4 cellular contexts compared by ENCODE assay signal in the genomic region with DNA sequence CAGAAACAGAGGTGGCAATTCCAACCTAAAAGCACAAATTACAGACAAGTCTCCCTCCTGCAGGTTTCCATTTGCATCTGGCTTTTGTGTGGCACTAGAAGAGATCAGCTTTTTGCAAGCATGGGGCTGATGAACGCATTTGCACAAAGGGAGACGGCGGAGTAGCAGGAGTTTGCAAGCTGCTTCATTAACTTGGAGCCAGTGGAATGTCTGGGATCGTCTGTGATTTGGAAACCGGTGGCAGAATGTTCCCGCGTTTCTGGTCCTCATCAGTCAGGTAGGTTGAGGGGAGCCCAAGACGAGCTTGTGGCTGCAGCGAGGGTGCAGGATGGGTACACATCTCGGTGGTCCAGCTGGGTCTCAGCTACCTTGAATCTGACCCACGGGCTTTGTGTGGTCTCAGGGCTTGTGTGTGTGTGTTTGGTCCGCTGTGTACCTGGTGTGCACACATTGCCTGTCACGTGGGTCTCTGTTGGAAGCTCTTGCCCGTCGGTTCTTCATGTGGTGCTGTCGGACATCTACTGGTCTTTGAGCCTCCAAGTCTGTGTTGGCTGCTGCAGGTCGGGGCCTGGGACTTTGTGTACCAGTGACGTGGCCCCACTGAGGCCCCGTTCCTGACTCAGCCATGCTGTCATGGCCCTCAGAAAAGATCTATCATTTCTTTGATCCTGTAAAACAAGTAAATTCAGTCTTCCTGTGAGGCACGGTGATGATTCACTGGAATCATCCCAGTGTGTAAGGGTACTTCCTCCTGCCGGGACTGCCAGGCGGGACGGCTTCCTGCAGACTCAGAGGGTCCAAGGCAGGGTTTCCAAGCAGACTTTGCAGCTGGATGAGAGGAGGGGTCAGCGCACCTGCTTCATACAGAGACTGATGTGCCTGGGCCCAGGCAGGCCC.
A peak's percentile ranks its signal among the peaks of the same experiment; 100 is the strongest.
TF ChIP-seq lines count a peak whose summit lies in the region.

No MANE protein-coding gene starts in this region.

TF ChIP-seq in IMR-90, 13 proteins besides CTCF, POLR2A, EP300 and RAD21:
- TF ChIP-seq RCOR1 (IDR thresholded peaks at IDR 0.05; ENCODE audit: insufficient replicate concordance, low read length), result no peak

TF ChIP-seq in K562, 482 proteins besides CTCF, POLR2A, EP300 and RAD21:
- TF ChIP-seq ZNF561 (CRISPR knock-in tag; conservative IDR thresholded peaks at IDR 0.05) (no peak), TRIM24 (IDR thresholded peaks at IDR 0.05) (no peak), MEF2D (tag; conservative IDR thresholded peaks at IDR 0.05; ENCODE audit: low read depth) (no peak), ZNF232 (CRISPR knock-in tag; IDR thresholded peaks at IDR 0.05) (no peak), MECOM (CRISPR knock-in tag; IDR thresholded peaks at IDR 0.05) (no peak), RBM17 (IDR thresholded peaks at IDR 0.05; ENCODE audit: borderline replicate concordance, low read depth, low read length) (no peak)
- TF ChIP-seq, protein P1, sequence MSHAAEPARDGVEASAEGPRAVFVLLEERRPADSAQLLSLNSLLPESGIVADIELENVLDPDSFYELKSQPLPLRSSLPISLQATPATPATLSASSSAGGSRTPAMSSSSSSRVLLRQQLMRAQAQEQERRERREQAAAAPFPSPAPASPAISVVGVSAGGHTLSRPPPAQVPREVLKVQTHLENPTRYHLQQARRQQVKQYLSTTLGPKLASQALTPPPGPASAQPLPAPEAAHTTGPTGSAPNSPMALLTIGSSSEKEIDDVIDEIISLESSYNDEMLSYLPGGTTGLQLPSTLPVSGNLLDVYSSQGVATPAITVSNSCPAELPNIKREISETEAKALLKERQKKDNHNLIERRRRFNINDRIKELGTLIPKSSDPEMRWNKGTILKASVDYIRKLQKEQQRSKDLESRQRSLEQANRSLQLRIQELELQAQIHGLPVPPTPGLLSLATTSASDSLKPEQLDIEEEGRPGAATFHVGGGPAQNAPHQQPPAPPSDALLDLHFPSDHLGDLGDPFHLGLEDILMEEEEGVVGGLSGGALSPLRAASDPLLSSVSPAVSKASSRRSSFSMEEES (CRISPR knock-in tag; IDR thresholded peaks at IDR 0.05), result peak; percentile 7; the same call in 1 of the 2 replicates
- TF ChIP-seq, protein P2, sequence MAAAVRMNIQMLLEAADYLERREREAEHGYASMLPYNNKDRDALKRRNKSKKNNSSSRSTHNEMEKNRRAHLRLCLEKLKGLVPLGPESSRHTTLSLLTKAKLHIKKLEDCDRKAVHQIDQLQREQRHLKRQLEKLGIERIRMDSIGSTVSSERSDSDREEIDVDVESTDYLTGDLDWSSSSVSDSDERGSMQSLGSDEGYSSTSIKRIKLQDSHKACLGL (CRISPR knock-in tag; IDR thresholded peaks at IDR 0.05; ENCODE audit: borderline replicate concordance, poor library complexity, severe bottlenecking), result no peak

TF ChIP-seq in HepG2, 621 proteins besides CTCF, POLR2A, EP300 and RAD21 (continues in another document):
- TF ChIP-seq CCDC6 (CRISPR knock-in tag; IDR thresholded peaks at IDR 0.05), result no peak
- TF ChIP-seq, protein P3, sequence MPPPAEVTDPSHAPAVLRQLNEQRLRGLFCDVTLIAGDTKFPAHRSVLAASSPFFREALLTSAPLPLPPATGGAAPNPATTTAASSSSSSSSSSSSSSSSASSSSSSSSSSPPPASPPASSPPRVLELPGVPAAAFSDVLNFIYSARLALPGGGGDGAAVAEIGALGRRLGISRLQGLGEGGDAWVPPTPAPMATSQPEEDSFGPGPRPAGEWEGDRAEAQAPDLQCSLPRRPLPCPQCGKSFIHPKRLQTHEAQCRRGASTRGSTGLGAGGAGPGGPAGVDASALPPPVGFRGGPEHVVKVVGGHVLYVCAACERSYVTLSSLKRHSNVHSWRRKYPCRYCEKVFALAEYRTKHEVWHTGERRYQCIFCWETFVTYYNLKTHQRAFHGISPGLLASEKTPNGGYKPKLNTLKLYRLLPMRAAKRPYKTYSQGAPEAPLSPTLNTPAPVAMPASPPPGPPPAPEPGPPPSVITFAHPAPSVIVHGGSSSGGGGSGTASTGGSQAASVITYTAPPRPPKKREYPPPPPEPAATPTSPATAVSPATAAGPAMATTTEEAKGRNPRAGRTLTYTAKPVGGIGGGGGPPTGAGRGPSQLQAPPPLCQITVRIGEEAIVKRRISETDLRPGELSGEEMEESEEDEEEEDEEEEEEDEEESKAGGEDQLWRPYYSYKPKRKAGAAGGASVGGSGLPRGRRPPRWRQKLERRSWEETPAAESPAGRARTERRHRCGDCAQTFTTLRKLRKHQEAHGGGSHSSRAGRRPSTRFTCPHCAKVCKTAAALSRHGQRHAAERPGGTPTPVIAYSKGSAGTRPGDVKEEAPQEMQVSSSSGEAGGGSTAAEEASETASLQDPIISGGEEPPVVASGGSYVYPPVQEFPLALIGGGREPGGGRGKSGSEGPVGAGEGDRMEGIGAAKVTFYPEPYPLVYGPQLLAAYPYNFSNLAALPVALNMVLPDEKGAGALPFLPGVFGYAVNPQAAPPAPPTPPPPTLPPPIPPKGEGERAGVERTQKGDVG (CRISPR knock-in tag; IDR thresholded peaks at IDR 0.05; ENCODE audit: borderline replicate concordance), result no peak
- TF ChIP-seq, protein P4, sequence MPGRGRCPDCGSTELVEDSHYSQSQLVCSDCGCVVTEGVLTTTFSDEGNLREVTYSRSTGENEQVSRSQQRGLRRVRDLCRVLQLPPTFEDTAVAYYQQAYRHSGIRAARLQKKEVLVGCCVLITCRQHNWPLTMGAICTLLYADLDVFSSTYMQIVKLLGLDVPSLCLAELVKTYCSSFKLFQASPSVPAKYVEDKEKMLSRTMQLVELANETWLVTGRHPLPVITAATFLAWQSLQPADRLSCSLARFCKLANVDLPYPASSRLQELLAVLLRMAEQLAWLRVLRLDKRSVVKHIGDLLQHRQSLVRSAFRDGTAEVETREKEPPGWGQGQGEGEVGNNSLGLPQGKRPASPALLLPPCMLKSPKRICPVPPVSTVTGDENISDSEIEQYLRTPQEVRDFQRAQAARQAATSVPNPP (CRISPR knock-in tag; IDR thresholded peaks at IDR 0.05), result no peak
- TF ChIP-seq ZNF564 (CRISPR knock-in tag; IDR thresholded peaks at IDR 0.05), result no peak
- TF ChIP-seq ISL2 (CRISPR knock-in tag; IDR thresholded peaks at IDR 0.05), result no peak
- TF ChIP-seq TCF7 (IDR thresholded peaks at IDR 0.05; ENCODE audit: low read depth), result peak; percentile 66; the same call in 1 of the 2 replicates
- TF ChIP-seq, protein P5, sequence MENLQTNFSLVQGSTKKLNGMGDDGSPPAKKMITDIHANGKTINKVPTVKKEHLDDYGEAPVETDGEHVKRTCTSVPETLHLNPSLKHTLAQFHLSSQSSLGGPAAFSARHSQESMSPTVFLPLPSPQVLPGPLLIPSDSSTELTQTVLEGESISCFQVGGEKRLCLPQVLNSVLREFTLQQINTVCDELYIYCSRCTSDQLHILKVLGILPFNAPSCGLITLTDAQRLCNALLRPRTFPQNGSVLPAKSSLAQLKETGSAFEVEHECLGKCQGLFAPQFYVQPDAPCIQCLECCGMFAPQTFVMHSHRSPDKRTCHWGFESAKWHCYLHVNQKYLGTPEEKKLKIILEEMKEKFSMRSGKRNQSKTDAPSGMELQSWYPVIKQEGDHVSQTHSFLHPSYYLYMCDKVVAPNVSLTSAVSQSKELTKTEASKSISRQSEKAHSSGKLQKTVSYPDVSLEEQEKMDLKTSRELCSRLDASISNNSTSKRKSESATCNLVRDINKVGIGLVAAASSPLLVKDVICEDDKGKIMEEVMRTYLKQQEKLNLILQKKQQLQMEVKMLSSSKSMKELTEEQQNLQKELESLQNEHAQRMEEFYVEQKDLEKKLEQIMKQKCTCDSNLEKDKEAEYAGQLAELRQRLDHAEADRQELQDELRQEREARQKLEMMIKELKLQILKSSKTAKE (CRISPR knock-in tag; IDR thresholded peaks at IDR 0.05; ENCODE audit: borderline replicate concordance), result no peak
- TF ChIP-seq NR2F2 (IDR thresholded peaks at IDR 0.05; ENCODE audit: borderline replicate concordance, low read depth), result no peak
- no peak for TF ChIP-seq ZNF747 (CRISPR knock-in tag; IDR thresholded peaks at IDR 0.05; ENCODE audit: borderline replicate concordance)
- no peak for TF ChIP-seq ELF4 (CRISPR knock-in tag; IDR thresholded peaks at IDR 0.05; ENCODE audit: borderline replicate concordance)
- no peak for TF ChIP-seq MIER3 (CRISPR knock-in tag; IDR thresholded peaks at IDR 0.05; ENCODE audit: borderline replicate concordance)
- TF ChIP-seq JUN (CRISPR knock-in tag; IDR thresholded peaks at IDR 0.05), result 0 out of 2 replicates have a peak, but pooled peaks have one; percentile 35
- TF ChIP-seq ZNF790 (CRISPR knock-in tag; IDR thresholded peaks at IDR 0.05; ENCODE audit: borderline replicate concordance), result no peak
- TF ChIP-seq ZSCAN9 (CRISPR knock-in tag; IDR thresholded peaks at IDR 0.05; ENCODE audit: borderline replicate concordance), result no peak

TF ChIP-seq in HEK293T, 16 proteins besides CTCF, POLR2A, EP300 and RAD21:
- no peak for TF ChIP-seq NFRKB (IDR thresholded peaks at IDR 0.05)
